In genomic region chr16:50667497-50668367, GRCh38 we compare ENCODE assay signal across 1 cellular context.
A peak's percentile ranks its signal among the peaks of the same experiment; 100 is the strongest.
TF ChIP-seq lines count a peak whose summit lies in the region.

No MANE protein-coding gene starts in this region.

TF ChIP-seq in HepG2, 621 proteins besides CTCF, POLR2A, EP300 and RAD21 (continued from another document):
- TF ChIP-seq MEIS2 (CRISPR knock-in tag; IDR thresholded peaks at IDR 0.05) (peak; percentile 34; the same call in 1 of the 2 replicates), MTA1 (CRISPR knock-in tag; IDR thresholded peaks at IDR 0.05; ENCODE audit: borderline replicate concordance) (peak; percentile 70; the same call in 1 of the 2 replicates), NONO (IDR thresholded peaks at IDR 0.05) (no peak), NONO (CRISPR knock-in tag; conservative IDR thresholded peaks at IDR 0.05) (peak; percentile 69; the same call in 1 of the 2 replicates), ZNF670 (CRISPR knock-in tag; IDR thresholded peaks at IDR 0.05; ENCODE audit: borderline replicate concordance) (0 out of 2 replicates have a peak, but pooled peaks have one; percentile 55), ZNF326 (CRISPR knock-in tag; IDR thresholded peaks at IDR 0.05; ENCODE audit: borderline replicate concordance) (no peak), PHF20 (CRISPR knock-in tag; IDR thresholded peaks at IDR 0.05) (0 out of 2 replicates have a peak, but pooled peaks have one; percentile 6), FOXC1 (CRISPR knock-in tag; IDR thresholded peaks at IDR 0.05; ENCODE audit: borderline replicate concordance) (no peak), MAZ (IDR thresholded peaks at IDR 0.05; ENCODE audit: borderline replicate concordance, low read depth, low read length) (no peak), MAZ (CRISPR knock-in tag; IDR thresholded peaks at IDR 0.05; ENCODE audit: low read depth) (no peak), TCF12 (IDR thresholded peaks at IDR 0.05) (no peak), TCF12 (CRISPR knock-in tag; IDR thresholded peaks at IDR 0.05) (no peak), ZNF644 (CRISPR knock-in tag; IDR thresholded peaks at IDR 0.05; ENCODE audit: low read depth) (0 out of 2 replicates have a peak, but pooled peaks have one; percentile 3), TARDBP (CRISPR knock-in tag; IDR thresholded peaks at IDR 0.05) (no peak), SALL1 (CRISPR knock-in tag; IDR thresholded peaks at IDR 0.05) (peak; percentile 13; the same call in 1 of the 2 replicates), ZNF672 (CRISPR knock-in tag; IDR thresholded peaks at IDR 0.05) (no peak), ZSCAN9 (CRISPR knock-in tag; IDR thresholded peaks at IDR 0.05; ENCODE audit: borderline replicate concordance) (no peak), ZNF276 (CRISPR knock-in tag; IDR thresholded peaks at IDR 0.05; ENCODE audit: low read depth) (no peak), ZNF317 (CRISPR knock-in tag; IDR thresholded peaks at IDR 0.05) (peak; percentile 37; the same call in 1 of the 2 replicates), ZNF460 (CRISPR knock-in tag; IDR thresholded peaks at IDR 0.05; ENCODE audit: borderline replicate concordance) (no peak), PHF8 (CRISPR knock-in tag; IDR thresholded peaks at IDR 0.05) (no peak), SRY (CRISPR knock-in tag; IDR thresholded peaks at IDR 0.05) (0 out of 2 replicates have a peak, but pooled peaks have one; percentile 31), ZMYM3 (CRISPR knock-in tag; IDR thresholded peaks at IDR 0.05) (0 out of 2 replicates have a peak, but pooled peaks have one; percentile 16), ELF1 (CRISPR knock-in tag; IDR thresholded peaks at IDR 0.05) (0 out of 2 replicates have a peak, but pooled peaks have one; percentile 38), ZNF335 (CRISPR knock-in tag; IDR thresholded peaks at IDR 0.05) (no peak), SYNCRIP (IDR thresholded peaks at IDR 0.05; ENCODE audit: insufficient read depth, low read depth, low read length) (no peak), ZFY (CRISPR knock-in tag; IDR thresholded peaks at IDR 0.05) (peak; percentile 38; the same call in 1 of the 2 replicates), ZNF501 (CRISPR knock-in tag; IDR thresholded peaks at IDR 0.05) (peak; percentile 56; the same call in 1 of the 2 replicates), AHR (CRISPR knock-in tag; IDR thresholded peaks at IDR 0.05) (no peak), ZNF451 (CRISPR knock-in tag; IDR thresholded peaks at IDR 0.05) (0 out of 2 replicates have a peak, but pooled peaks have one; percentile 42), SNAPC2 (CRISPR knock-in tag; IDR thresholded peaks at IDR 0.05) (no peak), ZNF562 (CRISPR knock-in tag; IDR thresholded peaks at IDR 0.05; ENCODE audit: borderline replicate concordance) (no peak), ZSCAN21 (CRISPR knock-in tag; IDR thresholded peaks at IDR 0.05; ENCODE audit: borderline replicate concordance) (no peak; the same call in 1 of the 2 replicates), UBTF (CRISPR knock-in tag; IDR thresholded peaks at IDR 0.05) (peak; percentile 43), ZNF274 (CRISPR knock-in tag; IDR thresholded peaks at IDR 0.05) (0 out of 2 replicates have a peak, but pooled peaks have one; percentile 34), SMC3 (IDR thresholded peaks at IDR 0.05; ENCODE audit: low read length) (peak; percentile 47), MLLT10 (CRISPR knock-in tag; IDR thresholded peaks at IDR 0.05) (no peak), DMTF1 (CRISPR knock-in tag; IDR thresholded peaks at IDR 0.05) (0 out of 2 replicates have a peak, but pooled peaks have one; percentile 36), POGZ (CRISPR knock-in tag; IDR thresholded peaks at IDR 0.05) (peak; percentile 52), THAP7 (CRISPR knock-in tag; IDR thresholded peaks at IDR 0.05) (0 out of 2 replicates have a peak, but pooled peaks have one; percentile 16), ZNF446 (CRISPR knock-in tag; IDR thresholded peaks at IDR 0.05) (no peak), NRL (CRISPR knock-in tag; IDR thresholded peaks at IDR 0.05; ENCODE audit: borderline replicate concordance) (0 out of 2 replicates have a peak, but pooled peaks have one; percentile 39), NFKBIZ (CRISPR knock-in tag; IDR thresholded peaks at IDR 0.05) (no peak), PBX2 (CRISPR knock-in tag; IDR thresholded peaks at IDR 0.05) (no peak), MYC (CRISPR knock-in tag; IDR thresholded peaks at IDR 0.05; ENCODE audit: borderline replicate concordance) (peak; percentile 25; the same call in 1 of the 2 replicates), ZNF230 (CRISPR knock-in tag; IDR thresholded peaks at IDR 0.05) (0 out of 2 replicates have a peak, but pooled peaks have one; percentile 75), ATAD3A (CRISPR knock-in tag; IDR thresholded peaks at IDR 0.05) (no peak), ZNF567 (CRISPR knock-in tag; IDR thresholded peaks at IDR 0.05; ENCODE audit: borderline replicate concordance) (0 out of 2 replicates have a peak, but pooled peaks have one; percentile 48), ARNTL (CRISPR knock-in tag; IDR thresholded peaks at IDR 0.05) (0 out of 2 replicates have a peak, but pooled peaks have one; percentile 46), ZNF30 (CRISPR knock-in tag; IDR thresholded peaks at IDR 0.05) (no peak), THAP11 (CRISPR knock-in tag; IDR thresholded peaks at IDR 0.05) (no peak), ZNF121 (CRISPR knock-in tag; IDR thresholded peaks at IDR 0.05) (0 out of 2 replicates have a peak, but pooled peaks have one; percentile 20), ZNF691 (CRISPR knock-in tag; IDR thresholded peaks at IDR 0.05; ENCODE audit: borderline replicate concordance, low read depth) (0 out of 2 replicates have a peak, but pooled peaks have one; percentile 61), ZNF510 (CRISPR knock-in tag; IDR thresholded peaks at IDR 0.05; ENCODE audit: low read depth) (no peak), HDAC1 (CRISPR knock-in tag; IDR thresholded peaks at IDR 0.05) (peak; percentile 63; the same call in 1 of the 2 replicates), ZNF761 (CRISPR knock-in tag; conservative IDR thresholded peaks at IDR 0.05) (0 out of 2 replicates have a peak, but pooled peaks have one; percentile 35)
